In genomic region chr17:72407336-72408121, GRCh38 we compare ENCODE assay signal across 8 cellular contexts.
DNase-seq lines count a peak whose midpoint lies in the region; ATAC-seq and TF ChIP-seq lines count a peak whose summit lies in the region.

No MANE protein-coding gene starts in this region.

- TF ChIP-seq CTCF in AG10803 (conservative IDR thresholded peaks at IDR 0.05; ENCODE audit: low read length) (no peak), choroid plexus epithelial cell (conservative IDR thresholded peaks at IDR 0.05; ENCODE audit: low read depth, low read length) (no peak), spleen (IDR thresholded peaks at IDR 0.05 in 8 of 11, conservative IDR thresholded peaks at IDR 0.05 in 3 of 11) (no peak)

- peaks cover 10% of the 10 kb centered on the region for H3K4me1 Mint-ChIP-seq in memory B cell
- no peaks in the 10 kb centered on the region for H3K4me1 Mint-ChIP-seq in activated CD4-positive, alpha-beta T cell treated with anti-CD3 and anti-CD28 coated beads, Interleukin-2, amount 10 ng/mL, durations not matched to agents 7 days and 5 days

- H3K27me3 ChIP-seq in spleen (replicated peaks in 1 of 7) = no peaks in the 10 kb centered on the region

- TF ChIP-seq POLR2A in spleen (IDR thresholded peaks at IDR 0.05) = no peak

- H3K9me3 ChIP-seq in spleen = no peaks in the 10 kb centered on the region

- peak; percentile 63 for ATAC-seq in GM19372 (IDR thresholded peaks at IDR 0.05; ENCODE audit: low read depth, unreplicated experiment)
- ATAC-seq in HG03196 (IDR thresholded peaks at IDR 0.05; ENCODE audit: unreplicated experiment) = peak; percentile 81
- ATAC-seq in memory B cell (ENCODE audit: low read depth) = peak; percentile 71

- H3K27ac Mint-ChIP-seq in memory B cell = peak overlapping the region; percentile 41
- no peak overlapping the region for H3K27ac Mint-ChIP-seq in activated CD4-positive, alpha-beta T cell treated with anti-CD3 and anti-CD28 coated beads, Interleukin-2, amount 10 ng/mL, durations not matched to agents 7 days and 5 days

- H3K4me3 ChIP-seq in AG10803 (ENCODE audit: low read length) (no peak overlapping the region), choroid plexus epithelial cell (ENCODE audit: low read depth, low read length) (no peak overlapping the region), spleen (no peak overlapping the region)

- H3K36me3 ChIP-seq in spleen = no peaks in the 10 kb centered on the region

- H3K27ac ChIP-seq in spleen = no peak overlapping the region

- POLR2A ChIA-PET in activated CD4-positive, alpha-beta T cell treated with anti-CD3 and anti-CD28 coated beads, Interleukin-2, amount 10 ng/mL, durations not matched to agents 7 days and 5 days (lab: Charles Lee) = no interaction called here

- peaks cover 0 to 4% (median 0%) of the 10 kb centered on the region in 6 donors for H3K4me1 ChIP-seq in spleen

- WGBS in spleen, 5 donors = 51 to 63% (median 58%) methylated on average over 8 of the region's 8 CpGs

- no peak overlapping the region for H3K4me3 Mint-ChIP-seq in memory B cell
- H3K4me3 Mint-ChIP-seq in activated CD4-positive, alpha-beta T cell treated with anti-CD3 and anti-CD28 coated beads, Interleukin-2, amount 10 ng/mL, durations not matched to agents 7 days and 5 days = no peak overlapping the region

- CTCF ChIA-PET in activated CD4-positive, alpha-beta T cell treated with anti-CD3 and anti-CD28 coated beads, Interleukin-2, amount 10 ng/mL, durations not matched to agents 7 days and 5 days (lab: Charles Lee) = no interaction called here

- intact Hi-C loops in spleen (cut with DNase I; ENCODE audit: low total_unique reads) = no loop called here

- DNase-seq in AG10803 (ENCODE audit: low read depth) (peak; percentile 99), NCI-H446 (lab: John Stamatoyannopoulos, UW) (peak; percentile 64 to 89), choroid plexus epithelial cell (ENCODE audit: low read depth) (peak; percentile 94), memory B cell (ENCODE audit: low spot score in 2 of 2) (no peak), spleen (no peak)
- no peak for DNase-seq in activated CD4-positive, alpha-beta T cell treated with anti-CD3 and anti-CD28 coated beads, Interleukin-2, amount 10 ng/mL, durations not matched to agents 7 days and 5 days

- no peaks in the 10 kb centered on the region for H3K36me3 Mint-ChIP-seq in memory B cell
- H3K36me3 Mint-ChIP-seq in activated CD4-positive, alpha-beta T cell treated with anti-CD3 and anti-CD28 coated beads, Interleukin-2, amount 10 ng/mL, durations not matched to agents 7 days and 5 days (ENCODE audit: low read depth) = no peaks in the 10 kb centered on the region

- peaks cover 3% of the 10 kb centered on the region for H3K9me3 Mint-ChIP-seq in memory B cell
- H3K9me3 Mint-ChIP-seq in activated CD4-positive, alpha-beta T cell treated with anti-CD3 and anti-CD28 coated beads, Interleukin-2, amount 10 ng/mL, durations not matched to agents 7 days and 5 days = no peaks in the 10 kb centered on the region

- H3K27me3 Mint-ChIP-seq in memory B cell = no peaks in the 10 kb centered on the region
- H3K27me3 Mint-ChIP-seq in activated CD4-positive, alpha-beta T cell treated with anti-CD3 and anti-CD28 coated beads, Interleukin-2, amount 10 ng/mL, durations not matched to agents 7 days and 5 days = no peaks in the 10 kb centered on the region

Comparison
In these comparisons a context has a peak if more than half of its experiments do, and no peak if none do; other contexts are left out.
1. DNase-seq: peak in AG10803 (single experiment), NCI-H446 (2 of 2) and choroid plexus epithelial cell (single experiment); none in memory B cell (0 of 2), spleen (single experiment) and activated CD4-positive, alpha-beta T cell treated with anti-CD3 and anti-CD28 coated beads, Interleukin-2, amount 10 ng/mL, durations not matched to agents 7 days and 5 days (single experiment).
2. Peak in every context shown above with its lines, with median percentiles within 50 percentile points of each other: ATAC-seq.